ENCODE assay signal across 25 cellular contexts in genomic region chr13:47110141-47110540, GRCh38.
DNase-seq lines count a peak whose midpoint lies in the region; ATAC-seq and TF ChIP-seq lines count a peak whose summit lies in the region.
"Had no signal": no experiment of that assay in that cellular context is flagged by ENCODE, and none has a peak within 500 bp of the region (broad histone marks: within the 10 kb centered on the region; RNA-seq: fewer than 3 reads in every experiment).

No MANE protein-coding gene starts in this region.

- H4K91ac ChIP-seq in neuronal stem cell (ENCODE audit: low read depth, low read length, poor library complexity), result no peak overlapping the region

- H3K4me2 ChIP-seq in PC-3 (ENCODE audit: low read length) (peak overlapping the region; percentile 66), neuronal stem cell (ENCODE audit: insufficient read depth, low read length, poor library complexity, severe bottlenecking) (no peak overlapping the region)

- H2BK5ac ChIP-seq in neuronal stem cell (ENCODE audit: low read length), result no peak overlapping the region

- peak overlapping the region; percentile 70 for H3K9ac ChIP-seq in PC-3 (ENCODE audit: low read length)
- H3K9ac ChIP-seq in neuronal stem cell (ENCODE audit: low read depth, low read length, poor library complexity), result no peak overlapping the region

- H3K4ac ChIP-seq in neuronal stem cell (ENCODE audit: low read length), result no peak overlapping the region

- no peak overlapping the region for H2BK120ac ChIP-seq in neuronal stem cell (ENCODE audit: low read depth, low read length)

- H2BK12ac ChIP-seq in neuronal stem cell (ENCODE audit: low read length), result no peak overlapping the region

- H3K79me2 ChIP-seq in PC-3 (ENCODE audit: low read length), result no peaks in the 10 kb centered on the region

- no peaks in the 10 kb centered on the region for H4K20me1 ChIP-seq in PC-3 (ENCODE audit: low read length)

- intact Hi-C loops in PC-3 (cut with micrococcal nuclease) (loop anchor here (10.0 kb wide), 1 partner anchor 205 kb away; no protein-coding TSS in a partner anchor), Right ventricle myocardium superior (cut with DNase I) (no loop called here)

- DNase-seq in NCI-H748 (lab: John Stamatoyannopoulos, UW; ENCODE audit: unreplicated experiment) (peak; percentile 12), NCI-H748 treated with DMSO at 0.1 percent for 48 hours (lab: John Stamatoyannopoulos, UW) (no peak), PC-3 (peak; percentile 63), neuronal stem cell (ENCODE audit: low spot score) (no peak), Right ventricle myocardium superior (no peak), EL (no peak)
- DNase-seq: 8988T, ACHN, BE2C, GF-D8, H7, Kasumi-1, NCI-H1092 treated with DMSO at 0.1 percent for 48 hours, NCI-H1436 treated with DMSO at 0.1 percent for 48 hours, NCI-H187 treated with DMSO at 0.1 percent for 48 hours, NCI-H2171 treated with DMSO at 0.1 percent for 48 hours, NCI-H345, NCI-H510A treated with DMSO at 0.1 percent for 48 hours, NCI-H774, SHP77 treated with DMSO at 0.1 percent for 48 hours had no signal

- WGBS in neuronal stem cell (ENCODE audit: extremely low coverage in 2 of 2, insufficient read length in 2 of 2, insufficient replicate concordance in 1 of 2), 2 donors, result no CpG with 5 or more reads among the region's 4 CpGs

- ATAC-seq in PC-3 (no peak), esophagus mucosa (peak; percentile 73), GM18517 (IDR thresholded peaks at IDR 0.05; ENCODE audit: unreplicated experiment) (no peak), Right ventricle myocardium superior (ENCODE audit: poor library complexity) (no peak)
- ATAC-seq: Panc1 had no signal

- peak overlapping the region; percentile 49 for H2AK5ac ChIP-seq in neuronal stem cell (ENCODE audit: low read depth, low read length)

- H2AFZ ChIP-seq in PC-3 (ENCODE audit: low read length) (no peak overlapping the region), neuronal stem cell (ENCODE audit: low read length) (no peak overlapping the region)

- no TSS peak for BruUV-seq in PC-3 (replicated peaks; lab: Mats Ljungman, UMichigan)

- H3K27me3 ChIP-seq in PC-3 (ENCODE audit: low read length) (no peaks in the 10 kb centered on the region), neuronal stem cell (ENCODE audit: control insufficient read depth in 3 of 3, insufficient read depth in 3 of 3, low read depth in 1 of 3, low read length in 3 of 3) (no peaks in the 10 kb centered on the region)
- H3K27me3 ChIP-seq: BE2C had no signal

- H3K27ac ChIP-seq in PC-3 (ENCODE audit: low read length) (peak overlapping the region; percentile 94), neuronal stem cell (replicated peaks; ENCODE audit: low read length) (no peak overlapping the region)
- H3K27ac ChIP-seq: HL-60, RWPE1 had no signal

- H3F3A ChIP-seq in PC-3 (ENCODE audit: low read length, unreplicated experiment), result peaks cover 4% of the 10 kb centered on the region

- no peaks in the 10 kb centered on the region for H3K9me2 ChIP-seq in PC-3 (replicated peaks; ENCODE audit: low read length)

- H3K9me3 ChIP-seq in PC-3 (ENCODE audit: low read length) (no peaks in the 10 kb centered on the region), neuronal stem cell (replicated peaks in 1 of 2; ENCODE audit: control insufficient read depth in 2 of 2, insufficient read depth in 1 of 2, low read depth in 1 of 2, low read length in 2 of 2) (no peaks in the 10 kb centered on the region)
- H3K9me3 ChIP-seq: BE2C had no signal

- H3K4me1 ChIP-seq in PC-3 (ENCODE audit: insufficient read depth, low read length) (peaks cover 57% of the 10 kb centered on the region), neuronal stem cell (ENCODE audit: control insufficient read depth in 2 of 2, insufficient read depth in 1 of 2, low read depth in 1 of 2, low read length in 2 of 2) (peaks cover 0 to 6% of the 10 kb centered on the region in 2 donors)
- H3K4me1 ChIP-seq: BE2C had no signal

- H2BK15ac ChIP-seq in neuronal stem cell (ENCODE audit: low read length), result peak overlapping the region; percentile 63

- CTCF ChIA-PET in PC-3 (lab: Charles Lee), result no interaction called here

- no peaks in the 10 kb centered on the region for H3K79me1 ChIP-seq in neuronal stem cell (ENCODE audit: low read depth, low read length)

- peak overlapping the region; percentile 52 for H3K18ac ChIP-seq in neuronal stem cell (ENCODE audit: low read length)

- POLR2A ChIA-PET in PC-3 (lab: Charles Lee; ENCODE audit: unreplicated experiment), result no interaction called here

- TF ChIP-seq CTCF in PC-3 (conservative IDR thresholded peaks at IDR 0.05; ENCODE audit: low read depth, low read length), result no peak

- H4K8ac ChIP-seq in neuronal stem cell (ENCODE audit: low read depth, low read length), result no peak overlapping the region

- H3K23ac ChIP-seq in neuronal stem cell (ENCODE audit: low read depth, low read length, poor library complexity), result no peak overlapping the region

- H3K14ac ChIP-seq in neuronal stem cell (ENCODE audit: low read length), result no peak overlapping the region

- H3K36me3 ChIP-seq in PC-3 (ENCODE audit: low read depth, low read length) (no peaks in the 10 kb centered on the region), neuronal stem cell (replicated peaks in 1 of 2; ENCODE audit: control insufficient read depth in 2 of 2, insufficient read depth in 2 of 2, low read length in 2 of 2) (no peaks in the 10 kb centered on the region)
- H3K36me3 ChIP-seq: BE2C had no signal

- no peak overlapping the region for H3K4me3 ChIP-seq in PC-3 (ENCODE audit: low read length)
- H3K4me3 ChIP-seq in neuronal stem cell (ENCODE audit: low read length in 2 of 2), result no peak overlapping the region

Comparison
In these comparisons a context has a peak if more than half of its experiments do, and no peak if none do; other contexts are left out.
1. DNase-seq: peak in NCI-H748 (single experiment) and PC-3 (single experiment); none in NCI-H748 treated with DMSO at 0.1 percent for 48 hours (single experiment), neuronal stem cell (single experiment), Right ventricle myocardium superior (single experiment) and EL (single experiment).